ENCODE assay signal across 8 cellular contexts in the genomic region with DNA sequence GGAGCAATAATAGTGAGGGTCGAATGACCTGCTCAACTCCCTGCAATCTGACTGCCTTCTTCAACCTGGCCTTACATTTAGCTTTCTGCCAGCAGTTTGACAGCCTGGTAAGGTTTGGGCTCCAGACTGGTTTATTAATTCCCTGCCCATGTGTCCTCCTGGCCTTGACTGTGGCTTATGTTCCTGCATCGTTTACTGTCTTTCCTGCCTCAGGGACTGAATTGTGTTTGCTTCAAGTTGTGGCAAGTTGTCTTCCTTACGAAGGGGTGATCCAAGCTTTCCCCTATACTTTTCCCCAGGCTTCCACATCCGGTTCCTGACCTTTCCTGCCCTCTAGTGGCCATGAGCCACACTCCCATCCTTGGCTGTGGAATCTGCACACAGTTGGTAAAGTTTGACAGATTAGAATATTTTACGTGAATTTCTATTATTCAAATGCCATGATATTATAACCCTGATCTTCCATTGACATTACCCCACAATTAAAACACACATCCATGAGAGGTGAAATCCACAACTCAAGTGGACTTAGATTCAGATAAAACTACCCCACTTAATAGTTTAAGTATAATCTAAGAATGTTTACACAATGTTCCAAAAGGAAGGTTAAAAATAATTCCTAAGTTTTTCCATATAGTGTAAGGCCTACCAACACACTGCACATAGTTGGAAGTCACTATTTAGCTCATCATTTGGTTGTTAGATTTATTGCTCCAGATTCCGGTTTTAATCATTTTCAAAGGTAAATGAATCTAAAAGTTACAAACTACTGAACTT.
DNase-seq lines count a peak whose midpoint lies in the region; ATAC-seq and TF ChIP-seq lines count a peak whose summit lies in the region.

No MANE protein-coding gene starts in this region.

- H3K27ac ChIP-seq in esophagus squamous epithelium: peak overlapping the region in 3 of 4 donors; percentile 26 to 63 (median 54)

- no peaks in the 10 kb centered on the region for H3K27me3 Mint-ChIP-seq in neural crest cell (ENCODE audit: low read depth)

- no peak overlapping the region for H3K4me3 ChIP-seq in esophagus squamous epithelium

- H3K9me3 ChIP-seq in esophagus squamous epithelium: no peaks in the 10 kb centered on the region

- H3K9me3 Mint-ChIP-seq in neural crest cell: no peaks in the 10 kb centered on the region

- no peak for TF ChIP-seq POLR2A in esophagus squamous epithelium (IDR thresholded peaks at IDR 0.05)

- H3K27me3 ChIP-seq in esophagus squamous epithelium: no peaks in the 10 kb centered on the region

- TF ChIP-seq CTCF in esophagus squamous epithelium (IDR thresholded peaks at IDR 0.05) (peak; percentile 14 to 76 (median 62)), neural crest cell (conservative IDR thresholded peaks at IDR 0.05) (peak; percentile 83)

- no peaks in the 10 kb centered on the region for H3K36me3 ChIP-seq in esophagus squamous epithelium

- DNase-seq in Daoy (ENCODE audit: low read depth) (peak; percentile 58), RKO (ENCODE audit: low spot score) (peak; percentile 62), esophagus squamous epithelium (lab: John Stamatoyannopoulos, UW) (no peak), neural crest cell (ENCODE audit: low read depth, low spot score) (peak; percentile 55), NCI-H774 (lab: John Stamatoyannopoulos, UW) (no peak)

- ATAC-seq in HG02885 (IDR thresholded peaks at IDR 0.05; ENCODE audit: poor library complexity, unreplicated experiment) (peak; percentile 63), HG03025 (IDR thresholded peaks at IDR 0.05; ENCODE audit: low FRiP score, unreplicated experiment) (no peak), HG02870 (IDR thresholded peaks at IDR 0.05; ENCODE audit: unreplicated experiment) (no peak)

- WGBS in esophagus squamous epithelium, 2 donors: 26 to 37% methylated on average over 6 of the region's 6 CpGs

- H3K27ac Mint-ChIP-seq in neural crest cell (ENCODE audit: unreplicated experiment): no peak overlapping the region

- peaks cover 7% of the 10 kb centered on the region for H3K4me1 Mint-ChIP-seq in neural crest cell

- no peaks in the 10 kb centered on the region for H3K36me3 Mint-ChIP-seq in neural crest cell (ENCODE audit: low read depth)

- peaks cover 0 to 8% (median 0%) of the 10 kb centered on the region in 3 donors for H3K4me1 ChIP-seq in esophagus squamous epithelium

- H3K4me3 Mint-ChIP-seq in neural crest cell: no peak overlapping the region

- intact Hi-C loops in esophagus squamous epithelium (cut with DNase I): no loop called here

Comparison
In these comparisons a context has a peak if more than half of its experiments do, and no peak if none do; other contexts are left out.
1. DNase-seq: peak in Daoy (single experiment), RKO (single experiment) and neural crest cell (single experiment); none in esophagus squamous epithelium (single experiment) and NCI-H774 (single experiment).